8 cellular contexts compared by ENCODE assay signal in the genomic region with DNA sequence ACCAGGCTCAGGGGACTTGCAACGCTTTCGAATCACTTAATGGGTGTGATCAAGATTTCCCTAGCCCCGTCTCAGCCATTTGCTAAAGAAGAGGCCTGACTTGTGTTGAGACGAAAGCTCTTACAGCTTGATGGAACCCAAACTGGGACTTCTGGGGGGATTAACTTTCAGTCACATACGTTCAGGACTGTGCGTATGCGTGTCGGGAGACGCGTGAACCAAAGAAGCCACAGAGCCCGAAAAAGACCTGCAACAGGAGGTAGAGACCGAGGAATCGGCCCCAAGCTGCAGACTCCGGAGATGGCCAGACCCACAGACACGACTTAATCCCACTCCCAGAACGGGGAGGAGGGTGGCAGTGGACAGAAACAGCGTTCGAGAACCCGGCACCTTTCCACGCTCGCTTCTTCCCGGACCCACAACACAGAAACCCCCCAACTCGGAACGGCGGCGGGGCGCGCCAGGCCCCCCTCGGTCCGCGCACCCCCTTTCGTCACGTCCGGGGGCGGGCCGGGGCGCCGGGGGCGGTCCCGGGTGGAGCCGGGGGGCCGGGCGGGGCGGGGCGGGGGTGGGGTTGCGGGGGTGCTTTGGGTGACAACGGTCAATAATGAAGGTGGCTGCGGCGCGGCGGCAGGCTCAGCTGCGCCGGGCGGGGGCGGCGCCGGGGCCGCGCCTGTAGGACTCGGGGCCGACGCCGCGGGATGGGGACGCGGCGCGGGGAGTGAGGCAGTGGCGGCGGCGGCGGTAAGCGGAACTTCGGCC.
DNase-seq lines count a peak whose midpoint lies in the region; ATAC-seq and TF ChIP-seq lines count a peak whose summit lies in the region.

ATP11B (plus strand) TSS at position 604 of the 762 bp plus-strand sequence. CDS start 256 bp downstream, outside the sequence.

- ATAC-seq in GM18505 (IDR thresholded peaks at IDR 0.05; ENCODE audit: unreplicated experiment) (peak; percentile 69), HG02840 (IDR thresholded peaks at IDR 0.05; ENCODE audit: low FRiP score, unreplicated experiment) (peak; percentile 71)

- peak within 1 kb of the TSS; percentile 94 for H3K4me3 ChIP-seq in retinal pigment epithelial cell (ENCODE audit: low read length)

- peak; percentile 86 for TF ChIP-seq POLR2A in GM18505 (IDR thresholded peaks at IDR 0.05; ENCODE audit: borderline replicate concordance, extremely low read depth, insufficient read depth, insufficient read length)

- DNase-seq in NCI-H146 (lab: John Stamatoyannopoulos, UW): peak; percentile 92
- peak; percentile 28 for DNase-seq in T1000 (lab: John Stamatoyannopoulos, UW)
- peak; percentile 80 for DNase-seq in astrocyte of the hippocampus (ENCODE audit: low read depth, low spot score)
- peak; percentile 74 to 89 for DNase-seq in hippocampal formation (lab: John Stamatoyannopoulos, UW)
- DNase-seq in retinal pigment epithelial cell (ENCODE audit: low read depth): peak; percentile 25
- DNase-seq in OCI-M2 (lab: John Stamatoyannopoulos, UW; ENCODE audit: unreplicated experiment): no peak

- no peak for TF ChIP-seq CTCF in retinal pigment epithelial cell (conservative IDR thresholded peaks at IDR 0.05; ENCODE audit: low read depth, low read length)
